ENCODE assay signal across 8 cellular contexts in the genomic region with DNA sequence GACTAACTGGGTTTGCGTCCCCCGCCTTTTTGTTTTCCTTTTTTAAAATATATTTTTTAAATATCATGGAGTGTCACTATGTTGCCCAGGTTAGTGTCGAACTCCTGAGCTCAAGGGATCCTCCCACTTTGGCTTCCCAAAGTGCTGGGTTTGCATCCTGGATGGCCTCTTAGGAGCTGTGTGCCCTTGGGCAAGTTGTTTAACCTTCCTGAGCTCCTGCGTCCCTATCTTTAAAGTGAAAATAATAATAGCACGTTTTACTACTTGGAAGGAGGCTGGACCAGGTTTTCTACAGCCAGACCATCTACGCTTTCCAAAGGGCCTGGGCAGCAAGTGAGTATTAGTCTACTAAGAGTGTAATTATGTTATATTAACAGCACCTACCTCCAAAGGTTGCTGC. TPM values are rescaled to one million over a fixed set of nuclear protein-coding genes. Genes with fewer than 3 reads are reported as not detected.
A peak's percentile ranks its signal among the peaks of the same experiment; 100 is the strongest.
DNase-seq lines count a peak whose midpoint lies in the region; ATAC-seq, FAIRE-seq and TF ChIP-seq lines count a peak whose summit lies in the region.

No MANE protein-coding gene starts in this region.

- TF ChIP-seq EP300 in suprapubic skin (IDR thresholded peaks at IDR 0.05) = no peak

- H3K4me1 ChIP-seq in adipocyte (ENCODE audit: control insufficient read depth, insufficient read depth, low read length) (peaks cover 15% of the 10 kb centered on the region), suprapubic skin (peaks cover 35% of the 10 kb centered on the region)

- H3K36me3 ChIP-seq in adipocyte (ENCODE audit: control insufficient read depth, insufficient read depth, low read length, severe bottlenecking) (no peaks in the 10 kb centered on the region), suprapubic skin (no peaks in the 10 kb centered on the region)

- H3K36me3 Mint-ChIP-seq in activated CD8-positive, alpha-beta memory T cell treated with anti-CD3 and anti-CD28 coated beads, Interleukin-2, amount 10 ng/mL, durations not matched to agents 7 days and 5 days = no peaks in the 10 kb centered on the region

- peak overlapping the region; percentile 86 for H3K27ac ChIP-seq in suprapubic skin

- CTCF ChIA-PET in activated CD8-positive, alpha-beta memory T cell treated with anti-CD3 and anti-CD28 coated beads, Interleukin-2, amount 10 ng/mL, durations not matched to agents 7 days and 5 days (lab: Charles Lee) = interaction anchor here (0.6 to 1.5 kb wide), 2 partner anchors 20 to 376 kb away, joined by 4 to 5 read pairs; no protein-coding TSS in a partner anchor

- FAIRE-seq in frontal cortex (lab: Jason Lieb, UNC) = no peak

- H3K9me3 ChIP-seq in adipocyte (ENCODE audit: control insufficient read depth, low read length) = no peaks in the 10 kb centered on the region
- H3K9me3 ChIP-seq in suprapubic skin = no peaks in the 10 kb centered on the region

- no peak for DNase-seq in activated CD8-positive, alpha-beta memory T cell treated with anti-CD3 and anti-CD28 coated beads, Interleukin-2, amount 10 ng/mL, durations not matched to agents 7 days and 5 days
- DNase-seq in activated CD8-positive, alpha-beta memory T cell treated with anti-CD3 and anti-CD28 coated beads for 24 hours = no peak
- no peak for DNase-seq in adipocyte (ENCODE audit: low read depth)
- peak; percentile 4 for DNase-seq in left kidney (ENCODE audit: low read depth, low spot score)
- DNase-seq in suprapubic skin (ENCODE audit: low spot score in 2 of 2) = no peak
- no peak for DNase-seq in stimulated activated naive CD4-positive, alpha-beta T cell treated with Interleukin-2 at 50 U/mL for 16 hours (lab: John Stamatoyannopoulos, UW)
- DNase-seq in frontal cortex (ENCODE audit: low spot score in 2 of 2) = no peak

- no peak overlapping the region for H3K27ac Mint-ChIP-seq in activated CD8-positive, alpha-beta memory T cell treated with anti-CD3 and anti-CD28 coated beads, Interleukin-2, amount 10 ng/mL, durations not matched to agents 7 days and 5 days

- H3K9me3 Mint-ChIP-seq in activated CD8-positive, alpha-beta memory T cell treated with anti-CD3 and anti-CD28 coated beads, Interleukin-2, amount 10 ng/mL, durations not matched to agents 7 days and 5 days (ENCODE audit: low read depth) = no peaks in the 10 kb centered on the region

- peaks cover 17% of the 10 kb centered on the region for H3K4me1 Mint-ChIP-seq in activated CD8-positive, alpha-beta memory T cell treated with anti-CD3 and anti-CD28 coated beads, Interleukin-2, amount 10 ng/mL, durations not matched to agents 7 days and 5 days

- H3K9ac ChIP-seq in adipocyte (ENCODE audit: low read length) = peak overlapping the region; percentile 87

- 63% methylated on average over 6 of the region's 6 CpGs for WGBS in suprapubic skin

- H3K4me3 Mint-ChIP-seq in activated CD8-positive, alpha-beta memory T cell treated with anti-CD3 and anti-CD28 coated beads, Interleukin-2, amount 10 ng/mL, durations not matched to agents 7 days and 5 days = peak overlapping the region; percentile 60

- H3K4me3 ChIP-seq in adipocyte (ENCODE audit: low read length) (peak overlapping the region; percentile 78), suprapubic skin (peak overlapping the region; percentile 49)

- ATAC-seq in activated CD8-positive, alpha-beta memory T cell treated with anti-CD3 and anti-CD28 coated beads, Interleukin-2, amount 10 ng/mL, durations not matched to agents 7 days and 5 days = no peak
- no peak for ATAC-seq in HG03108 (IDR thresholded peaks at IDR 0.05; ENCODE audit: unreplicated experiment)

- no peak for TF ChIP-seq POLR2A in suprapubic skin (IDR thresholded peaks at IDR 0.05)

- peaks cover 35% of the 10 kb centered on the region for H3K27me3 Mint-ChIP-seq in activated CD8-positive, alpha-beta memory T cell treated with anti-CD3 and anti-CD28 coated beads, Interleukin-2, amount 10 ng/mL, durations not matched to agents 7 days and 5 days

- TF ChIP-seq CTCF in suprapubic skin (IDR thresholded peaks at IDR 0.05) = no peak

- H3K27me3 ChIP-seq in adipocyte (replicated peaks; ENCODE audit: control insufficient read depth, insufficient read depth, low read length) (peaks cover 10% of the 10 kb centered on the region), suprapubic skin (no peaks in the 10 kb centered on the region)

RNA-seq across cellular contexts. Expression of gene RNU6-1, which starts 44.2 kb away (rescaled TPM):
- not detected for total RNA-seq in activated CD8-positive, alpha-beta memory T cell treated with anti-CD3 and anti-CD28 coated beads, Interleukin-2, amount 10 ng/mL, durations not matched to agents 7 days and 5 days
- total RNA-seq in suprapubic skin = not detected
- not detected for total RNA-seq in frontal cortex

RNA-seq across cellular contexts. Expression of gene SKOR1, which starts 58.7 kb away (rescaled TPM):
- under 1 TPM; 0.19 to 0.23 TPM for total RNA-seq in activated CD8-positive, alpha-beta memory T cell treated with anti-CD3 and anti-CD28 coated beads, Interleukin-2, amount 10 ng/mL, durations not matched to agents 7 days and 5 days
- total RNA-seq in suprapubic skin (1 to 10 TPM; 1.1 to 2.3 (median 1.5) TPM), frontal cortex (0.41 TPM)
